Comparison of ENCODE assay signal across 8 cellular contexts in the genomic region with DNA sequence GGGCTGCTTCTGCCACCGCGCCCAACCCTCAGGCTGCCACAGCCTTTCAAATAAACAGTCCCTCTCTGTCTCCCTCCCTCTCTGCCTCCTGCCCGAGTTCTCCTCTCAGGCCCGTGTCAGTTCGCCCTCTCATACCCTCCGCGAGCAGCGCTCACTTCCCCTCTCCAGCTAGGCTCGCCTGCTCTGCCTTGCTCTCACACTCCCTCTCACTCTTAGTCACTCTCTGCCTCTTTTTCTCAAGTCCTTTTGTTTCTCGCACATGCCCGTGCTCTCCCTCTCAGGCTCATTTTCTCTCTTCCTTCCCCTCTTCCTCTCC. TPM values are rescaled to one million over a fixed set of nuclear protein-coding genes. Genes with fewer than 3 reads are reported as not detected.
A peak's percentile ranks its signal among the peaks of the same experiment; 100 is the strongest.
DNase-seq lines count a peak whose midpoint lies in the region; ATAC-seq and TF ChIP-seq lines count a peak whose summit lies in the region.

No MANE protein-coding gene starts in this region.

- H3K9me3 ChIP-seq in RWPE2 (ENCODE audit: severe bottlenecking) (no peaks in the 10 kb centered on the region), left lung (no peaks in the 10 kb centered on the region)

- H3K27me3 Mint-ChIP-seq in chondrocyte (ENCODE audit: low read depth) = no peaks in the 10 kb centered on the region

- H3K27me3 ChIP-seq in RWPE2 (ENCODE audit: insufficient read depth, poor library complexity, severe bottlenecking) = no peaks in the 10 kb centered on the region
- peaks cover 0 to 17% of the 10 kb centered on the region in 2 donors for H3K27me3 ChIP-seq in left lung

- H3K27ac Mint-ChIP-seq in chondrocyte (ENCODE audit: unreplicated experiment) = peak overlapping the region; percentile 87
- no peak overlapping the region for H3K27ac Mint-ChIP-seq in stimulated activated effector memory CD8-positive, alpha-beta T cell treated with anti-CD3 and anti-CD28 coated beads, Interleukin-12 subunit alpha, Interleukin-12 subunit beta, amount 100 ng/mL, for 72 hours

- no peak for TF ChIP-seq CTCF in GM12865 (IDR thresholded peaks at IDR 0.05; ENCODE audit: insufficient read depth, low read depth, low read length, missing control alignments)
- TF ChIP-seq CTCF in RWPE2 (IDR thresholded peaks at IDR 0.05; ENCODE audit: poor library complexity, severe bottlenecking) = no peak
- TF ChIP-seq CTCF in chondrocyte (IDR thresholded peaks at IDR 0.05) = no peak
- TF ChIP-seq CTCF in left lung (IDR thresholded peaks at IDR 0.05) = no peak

- H3K4me1 ChIP-seq in RWPE2 (ENCODE audit: insufficient read depth, poor library complexity, severe bottlenecking) (peaks cover 10% of the 10 kb centered on the region), left lung (peaks cover 0 to 13% of the 10 kb centered on the region in 2 donors)

- H3K27ac ChIP-seq in RWPE2 (ENCODE audit: poor library complexity, severe bottlenecking) = peak overlapping the region; percentile 83
- H3K27ac ChIP-seq in left lung = peak overlapping the region in 1 of 2 donors; percentile 5

- H3K36me3 Mint-ChIP-seq in chondrocyte (ENCODE audit: low read depth) = no peaks in the 10 kb centered on the region
- H3K36me3 Mint-ChIP-seq in stimulated activated effector memory CD8-positive, alpha-beta T cell treated with anti-CD3 and anti-CD28 coated beads, Interleukin-12 subunit alpha, Interleukin-12 subunit beta, amount 100 ng/mL, for 72 hours = no peaks in the 10 kb centered on the region

- H3K9me3 Mint-ChIP-seq in chondrocyte (ENCODE audit: low read depth) = no peaks in the 10 kb centered on the region
- no peaks in the 10 kb centered on the region for H3K9me3 Mint-ChIP-seq in stimulated activated effector memory CD8-positive, alpha-beta T cell treated with anti-CD3 and anti-CD28 coated beads, Interleukin-12 subunit alpha, Interleukin-12 subunit beta, amount 100 ng/mL, for 72 hours

- peaks cover 25% of the 10 kb centered on the region for H3K4me1 Mint-ChIP-seq in chondrocyte (ENCODE audit: low read depth)
- peaks cover 33% of the 10 kb centered on the region for H3K4me1 Mint-ChIP-seq in stimulated activated effector memory CD8-positive, alpha-beta T cell treated with anti-CD3 and anti-CD28 coated beads, Interleukin-12 subunit alpha, Interleukin-12 subunit beta, amount 100 ng/mL, for 72 hours

- H3K4me3 ChIP-seq in GM12865 (ENCODE audit: low read depth, low read length) (no peak overlapping the region), RWPE2 (ENCODE audit: severe bottlenecking) (peak overlapping the region; percentile 91), left lung (peak overlapping the region; percentile 54 to 67)

- H3K4me3 Mint-ChIP-seq in chondrocyte (ENCODE audit: unreplicated experiment) = peak overlapping the region; percentile 86
- H3K4me3 Mint-ChIP-seq in stimulated activated effector memory CD8-positive, alpha-beta T cell treated with anti-CD3 and anti-CD28 coated beads, Interleukin-12 subunit alpha, Interleukin-12 subunit beta, amount 100 ng/mL, for 72 hours = peak overlapping the region; percentile 85

- DNase-seq in GM12865 (ENCODE audit: low read depth) (peak; percentile 64), RWPE2 (ENCODE audit: low spot score) (no peak), chondrocyte (ENCODE audit: low spot score) (no peak), left lung (peak in 1 of 2 donors; percentile 68), NCI-H2196 (lab: John Stamatoyannopoulos, UW; ENCODE audit: unreplicated experiment) (no peak)
- peak in 1 of 2 donors; percentile 5 for DNase-seq in stimulated activated effector memory CD8-positive, alpha-beta T cell treated with anti-CD3 and anti-CD28 coated beads, Interleukin-12 subunit alpha, Interleukin-12 subunit beta, amount 100 ng/mL, for 72 hours (ENCODE audit: low spot score in 2 of 2)

- intact Hi-C loops in left lung (cut with DNase I) = no loop called here

- peak; percentile 54 for ATAC-seq in HG02885 (IDR thresholded peaks at IDR 0.05; ENCODE audit: poor library complexity, unreplicated experiment)
- peak; percentile 35 for ATAC-seq in RWPE2 (ENCODE audit: low read depth)
- ATAC-seq in left lung = peak; percentile 21
- ATAC-seq in stimulated activated effector memory CD8-positive, alpha-beta T cell treated with anti-CD3 and anti-CD28 coated beads, Interleukin-12 subunit alpha, Interleukin-12 subunit beta, amount 100 ng/mL, for 72 hours = peak; percentile 60
- no peak for ATAC-seq in HG03460 (IDR thresholded peaks at IDR 0.05; ENCODE audit: unreplicated experiment)

- H3K36me3 ChIP-seq in RWPE2 (ENCODE audit: low read depth) (peaks cover 29% of the 10 kb centered on the region), left lung (no peaks in the 10 kb centered on the region)

RNA-seq across cellular contexts. Expression of gene EFNB1, which starts 3.2 kb away (rescaled TPM):
- total RNA-seq in chondrocyte (14.4 to 33.4 TPM (median 32.9 TPM) in 3 replicates), left lung (10 to 100 TPM; 34.8 to 44.3 TPM)
